In the genomic region with DNA sequence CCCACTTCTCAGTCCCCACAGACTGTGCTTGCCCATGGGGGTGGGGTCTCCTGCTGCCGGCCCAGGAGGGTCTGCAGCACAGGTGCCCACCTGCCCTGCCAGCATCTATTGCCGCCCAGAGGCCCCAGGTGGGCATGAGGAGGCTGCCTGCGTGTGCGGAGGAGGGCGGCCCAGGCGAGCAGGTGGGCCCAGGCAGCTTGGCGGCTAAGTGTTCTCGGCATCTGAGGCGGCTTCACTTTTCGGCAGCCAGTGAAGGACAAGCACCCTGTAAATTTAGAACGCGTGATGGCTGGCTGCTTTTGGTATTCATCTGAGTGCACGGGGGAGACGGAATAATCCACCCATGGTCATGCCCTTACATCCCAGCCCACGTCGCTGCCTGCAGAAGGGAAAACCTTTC, we compare ENCODE assay signal across 21 cellular contexts.
DNase-seq lines count a peak whose midpoint lies in the region; ATAC-seq and TF ChIP-seq lines count a peak whose summit lies in the region.
"Had no signal": no experiment of that assay in that cellular context is flagged by ENCODE, and none has a peak within 500 bp of the region (broad histone marks: within the 10 kb centered on the region; RNA-seq: fewer than 3 reads in every experiment).

No MANE protein-coding gene starts in this region.

- H3K9me2 ChIP-seq in GM23338 (ENCODE audit: insufficient read depth): 0 out of 2 replicates have a peak, but pooled peaks cover 8% of the 10 kb centered on the region

- H3K4me1 Mint-ChIP-seq in GM23338: peaks cover 37% of the 10 kb centered on the region
- H3K4me1 Mint-ChIP-seq in nephron progenitor cell: peaks cover 60% of the 10 kb centered on the region
- no peaks in the 10 kb centered on the region for H3K4me1 Mint-ChIP-seq in immature natural killer cell
- H3K4me1 Mint-ChIP-seq in T-helper 17 cell: peaks cover 2% of the 10 kb centered on the region
- H3K4me1 Mint-ChIP-seq: CD4-positive, alpha-beta memory T cell had no signal

- H3K27me3 Mint-ChIP-seq in GM23338 (ENCODE audit: insufficient read depth, low read depth, poor library complexity) (peaks cover 12% of the 10 kb centered on the region), nephron progenitor cell (ENCODE audit: low read depth, poor library complexity) (peaks cover 11% of the 10 kb centered on the region), immature natural killer cell (ENCODE audit: low read depth in 3 of 3) (peaks cover 0 to 3% (median 2%) of the 10 kb centered on the region in 3 donors), T-helper 17 cell (peaks cover 60% of the 10 kb centered on the region)

- H3K36me3 Mint-ChIP-seq in GM23338 (ENCODE audit: low read depth): no peaks in the 10 kb centered on the region
- H3K36me3 Mint-ChIP-seq in nephron progenitor cell (ENCODE audit: low read depth): no peaks in the 10 kb centered on the region
- H3K36me3 Mint-ChIP-seq in immature natural killer cell: peaks cover 0 to 4% (median 0%) of the 10 kb centered on the region in 3 donors
- no peaks in the 10 kb centered on the region for H3K36me3 Mint-ChIP-seq in T-helper 17 cell (ENCODE audit: low read depth)
- H3K36me3 Mint-ChIP-seq: CD4-positive, alpha-beta memory T cell had no signal

- TF ChIP-seq CTCF in GM23338 (conservative IDR thresholded peaks at IDR 0.05; ENCODE audit: low read depth in 2 of 2) (no peak), nephron progenitor cell (IDR thresholded peaks at IDR 0.05) (no peak), spleen (IDR thresholded peaks at IDR 0.05 in 8 of 11, conservative IDR thresholded peaks at IDR 0.05 in 3 of 11) (no peak)

- H3K27ac Mint-ChIP-seq in GM23338: no peak overlapping the region
- peak overlapping the region; percentile 13 for H3K27ac Mint-ChIP-seq in nephron progenitor cell
- no peak overlapping the region for H3K27ac Mint-ChIP-seq in immature natural killer cell
- H3K27ac Mint-ChIP-seq in T-helper 17 cell: no peak overlapping the region
- H3K27ac Mint-ChIP-seq: CD4-positive, alpha-beta memory T cell had no signal

- H3K4me3 ChIP-seq in GM23338 (no peak overlapping the region), spleen (no peak overlapping the region)
- H3K4me3 ChIP-seq: BLaER1 treated with 17β-estradiol and CSF1 and Interleukin-3, amounts not matched to agents 10 nM and 100 nM; GM12878; MG63; SJSA1 had no signal

- no peak overlapping the region for H3K4me2 ChIP-seq in GM23338

- peaks cover 6% of the 10 kb centered on the region; the same call in 1 of the 2 replicates for H3K4me1 ChIP-seq in GM23338 (ENCODE audit: insufficient read depth)
- H3K4me1 ChIP-seq in spleen: no peaks in the 10 kb centered on the region
- H3K4me1 ChIP-seq: SJSA1 had no signal

- no peaks in the 10 kb centered on the region for H4K20me1 ChIP-seq in GM23338 (replicated peaks; ENCODE audit: insufficient read depth)
- H4K20me1 ChIP-seq: BLaER1 treated with 17β-estradiol and CSF1 and Interleukin-3, amounts not matched to agents 10 nM and 100 nM had no signal

- H3K9me3 ChIP-seq in spleen (no peaks in the 10 kb centered on the region), T-helper 17 cell (ENCODE audit: control insufficient read depth, low read length, poor library complexity, severe bottlenecking) (no peaks in the 10 kb centered on the region)
- H3K9me3 ChIP-seq: MG63 had no signal

- ATAC-seq in GM23338 (no peak), T-helper 17 cell (no peak)
- ATAC-seq: GM12878 had no signal

- H3K79me2 ChIP-seq in GM23338 (replicated peaks; ENCODE audit: insufficient read depth): no peaks in the 10 kb centered on the region

- 82 to 89% (median 85%) methylated on average over 16 of the region's 16 CpGs for WGBS in spleen, 5 donors

- no peaks in the 10 kb centered on the region for H3F3A ChIP-seq in GM23338 (replicated peaks; ENCODE audit: low read depth)

- H2AFZ ChIP-seq in GM23338: peak overlapping the region; percentile 43; the same call in 1 of the 2 replicates

- DNase-seq in GM23338 (ENCODE audit: low spot score) (no peak), caudate nucleus (lab: John Stamatoyannopoulos, UW) (no peak), nephron progenitor cell (no peak), spleen (peak; percentile 34), OCI-M1 (lab: John Stamatoyannopoulos, UW) (no peak), immature natural killer cell (no peak), T-helper 17 cell (no peak)
- DNase-seq: AML-193; CD4-positive, alpha-beta memory T cell; COR-L47; IMR-90; KG1; MG63; NCI-H1105 treated with DMSO at 0.1 percent for 48 hours; NCI-H146; NCI-H2029; NCI-H446 treated with DMSO at 0.1 percent for 48 hours; NCI-H526 had no signal

- TF ChIP-seq POLR2A in spleen (IDR thresholded peaks at IDR 0.05): no peak

- H3K4me3 Mint-ChIP-seq in GM23338 (no peak overlapping the region), nephron progenitor cell (no peak overlapping the region), immature natural killer cell (no peak overlapping the region), T-helper 17 cell (no peak overlapping the region)
- H3K4me3 Mint-ChIP-seq: CD4-positive, alpha-beta memory T cell had no signal

- H3K27ac ChIP-seq in GM23338 (ENCODE audit: low read depth) (no peak overlapping the region), caudate nucleus (ENCODE audit: low read depth, low read length) (peak overlapping the region; percentile 13), spleen (no peak overlapping the region)
- H3K27ac ChIP-seq: BLaER1 treated with 17β-estradiol and CSF1 and Interleukin-3, amounts not matched to agents 10 nM and 100 nM; SJSA1 had no signal

- H3K9me3 Mint-ChIP-seq in GM23338: no peaks in the 10 kb centered on the region
- H3K9me3 Mint-ChIP-seq in nephron progenitor cell: no peaks in the 10 kb centered on the region
- H3K9me3 Mint-ChIP-seq in immature natural killer cell: peaks cover 0 to 1% (median 0%) of the 10 kb centered on the region in 6 donors
- H3K9me3 Mint-ChIP-seq: CD4-positive, alpha-beta memory T cell had no signal

- intact Hi-C loops in spleen (cut with DNase I; ENCODE audit: low total_unique reads): no loop called here

- H3K36me3 ChIP-seq in GM23338 (ENCODE audit: insufficient read depth): no peaks in the 10 kb centered on the region
- H3K36me3 ChIP-seq in spleen: no peaks in the 10 kb centered on the region
- H3K36me3 ChIP-seq: BLaER1 treated with 17β-estradiol and CSF1 and Interleukin-3, amounts not matched to agents 10 nM and 100 nM; MG63; SJSA1 had no signal

- no peaks in the 10 kb centered on the region for H3K27me3 ChIP-seq in GM23338 (ENCODE audit: insufficient read depth)
- peaks cover 0 to 92% (median 14%) of the 10 kb centered on the region in 7 donors for H3K27me3 ChIP-seq in spleen (replicated peaks in 1 of 7)
- H3K27me3 ChIP-seq: BLaER1 treated with 17β-estradiol and CSF1 and Interleukin-3, amounts not matched to agents 10 nM and 100 nM had no signal

TF ChIP-seq in GM23338, 12 proteins besides CTCF, POLR2A, EP300 and RAD21 (continues in another document):
- TF ChIP-seq ZNF462 (CRISPR knock-in tag; IDR thresholded peaks at IDR 0.05): no peak
